In genomic region chr6:76451926-76452709, GRCh38 we compare ENCODE assay signal across 1 cellular context.
TF ChIP-seq lines count a peak whose summit lies in the region.

No MANE protein-coding gene starts in this region.

TF ChIP-seq in GM23338, 12 proteins besides CTCF, POLR2A, EP300 and RAD21 (continued from another document):
- TF ChIP-seq, protein P1, sequence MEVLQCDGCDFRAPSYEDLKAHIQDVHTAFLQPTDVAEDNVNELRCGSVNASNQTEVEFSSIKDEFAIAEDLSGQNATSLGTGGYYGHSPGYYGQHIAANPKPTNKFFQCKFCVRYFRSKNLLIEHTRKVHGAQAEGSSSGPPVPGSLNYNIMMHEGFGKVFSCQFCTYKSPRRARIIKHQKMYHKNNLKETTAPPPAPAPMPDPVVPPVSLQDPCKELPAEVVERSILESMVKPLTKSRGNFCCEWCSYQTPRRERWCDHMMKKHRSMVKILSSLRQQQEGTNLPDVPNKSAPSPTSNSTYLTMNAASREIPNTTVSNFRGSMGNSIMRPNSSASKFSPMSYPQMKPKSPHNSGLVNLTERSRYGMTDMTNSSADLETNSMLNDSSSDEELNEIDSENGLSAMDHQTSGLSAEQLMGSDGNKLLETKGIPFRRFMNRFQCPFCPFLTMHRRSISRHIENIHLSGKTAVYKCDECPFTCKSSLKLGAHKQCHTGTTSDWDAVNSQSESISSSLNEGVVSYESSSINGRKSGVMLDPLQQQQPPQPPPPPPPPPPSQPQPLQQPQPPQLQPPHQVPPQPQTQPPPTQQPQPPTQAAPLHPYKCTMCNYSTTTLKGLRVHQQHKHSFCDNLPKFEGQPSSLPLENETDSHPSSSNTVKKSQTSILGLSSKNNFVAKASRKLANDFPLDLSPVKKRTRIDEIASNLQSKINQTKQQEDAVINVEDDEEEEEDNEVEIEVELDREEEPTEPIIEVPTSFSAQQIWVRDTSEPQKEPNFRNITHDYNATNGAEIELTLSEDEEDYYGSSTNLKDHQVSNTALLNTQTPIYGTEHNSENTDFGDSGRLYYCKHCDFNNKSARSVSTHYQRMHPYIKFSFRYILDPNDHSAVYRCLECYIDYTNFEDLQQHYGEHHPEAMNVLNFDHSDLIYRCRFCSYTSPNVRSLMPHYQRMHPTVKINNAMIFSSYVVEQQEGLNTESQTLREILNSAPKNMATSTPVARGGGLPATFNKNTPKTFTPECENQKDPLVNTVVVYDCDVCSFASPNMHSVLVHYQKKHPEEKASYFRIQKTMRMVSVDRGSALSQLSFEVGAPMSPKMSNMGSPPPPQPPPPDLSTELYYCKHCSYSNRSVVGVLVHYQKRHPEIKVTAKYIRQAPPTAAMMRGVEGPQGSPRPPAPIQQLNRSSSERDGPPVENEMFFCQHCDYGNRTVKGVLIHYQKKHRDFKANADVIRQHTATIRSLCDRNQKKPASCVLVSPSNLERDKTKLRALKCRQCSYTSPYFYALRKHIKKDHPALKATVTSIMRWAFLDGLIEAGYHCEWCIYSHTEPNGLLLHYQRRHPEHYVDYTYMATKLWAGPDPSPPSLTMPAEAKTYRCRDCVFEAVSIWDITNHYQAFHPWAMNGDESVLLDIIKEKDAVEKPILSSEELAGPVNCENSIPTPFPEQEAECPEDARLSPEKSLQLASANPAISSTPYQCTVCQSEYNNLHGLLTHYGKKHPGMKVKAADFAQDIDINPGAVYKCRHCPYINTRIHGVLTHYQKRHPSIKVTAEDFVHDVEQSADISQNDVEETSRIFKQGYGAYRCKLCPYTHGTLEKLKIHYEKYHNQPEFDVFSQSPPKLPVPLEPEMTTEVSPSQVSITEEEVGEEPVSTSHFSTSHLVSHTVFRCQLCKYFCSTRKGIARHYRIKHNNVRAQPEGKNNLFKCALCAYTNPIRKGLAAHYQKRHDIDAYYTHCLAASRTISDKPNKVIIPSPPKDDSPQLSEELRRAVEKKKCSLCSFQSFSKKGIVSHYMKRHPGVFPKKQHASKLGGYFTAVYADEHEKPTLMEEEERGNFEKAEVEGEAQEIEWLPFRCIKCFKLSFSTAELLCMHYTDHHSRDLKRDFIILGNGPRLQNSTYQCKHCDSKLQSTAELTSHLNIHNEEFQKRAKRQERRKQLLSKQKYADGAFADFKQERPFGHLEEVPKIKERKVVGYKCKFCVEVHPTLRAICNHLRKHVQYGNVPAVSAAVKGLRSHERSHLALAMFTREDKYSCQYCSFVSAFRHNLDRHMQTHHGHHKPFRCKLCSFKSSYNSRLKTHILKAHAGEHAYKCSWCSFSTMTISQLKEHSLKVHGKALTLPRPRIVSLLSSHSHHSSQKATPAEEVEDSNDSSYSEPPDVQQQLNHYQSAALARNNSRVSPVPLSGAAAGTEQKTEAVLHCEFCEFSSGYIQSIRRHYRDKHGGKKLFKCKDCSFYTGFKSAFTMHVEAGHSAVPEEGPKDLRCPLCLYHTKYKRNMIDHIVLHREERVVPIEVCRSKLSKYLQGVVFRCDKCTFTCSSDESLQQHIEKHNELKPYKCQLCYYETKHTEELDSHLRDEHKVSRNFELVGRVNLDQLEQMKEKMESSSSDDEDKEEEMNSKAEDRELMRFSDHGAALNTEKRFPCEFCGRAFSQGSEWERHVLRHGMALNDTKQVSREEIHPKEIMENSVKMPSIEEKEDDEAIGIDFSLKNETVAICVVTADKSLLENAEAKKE (CRISPR knock-in tag; IDR thresholded peaks at IDR 0.05): no peak
- TF ChIP-seq EZH2 (IDR thresholded peaks at IDR 0.05; ENCODE audit: low read depth, unreplicated experiment) (no peak), STAT1 (IDR thresholded peaks at IDR 0.05; ENCODE audit: unreplicated experiment) (no peak), POLR2AphosphoS5 (IDR thresholded peaks at IDR 0.05; ENCODE audit: low read depth) (no peak), JUNB (IDR thresholded peaks at IDR 0.05; ENCODE audit: unreplicated experiment) (no peak), ZNF114 (CRISPR knock-in tag; IDR thresholded peaks at IDR 0.05) (no peak), ZNF331 (CRISPR knock-in tag; IDR thresholded peaks at IDR 0.05; ENCODE audit: low read depth) (no peak), CREB1 (CRISPR knock-in tag; IDR thresholded peaks at IDR 0.05; ENCODE audit: low read depth) (no peak), ETS1 (IDR thresholded peaks at IDR 0.05) (no peak)
TF ChIP-seq in GM23338: peak in this region for 0.
